16 cellular contexts compared by ENCODE assay signal in genomic region chr4:16168710-16169388, GRCh38.
"Had no signal": no experiment of that assay in that cellular context is flagged by ENCODE, and none has a peak within 500 bp of the region (broad histone marks: within the 10 kb centered on the region; RNA-seq: fewer than 3 reads in every experiment).

No MANE protein-coding gene starts in this region.

- H3K9me3 ChIP-seq: upper lobe of left lung had no signal

- H3K4me3 Mint-ChIP-seq: stimulated activated naive CD8-positive, alpha-beta T cell treated with anti-CD3 and anti-CD28 coated beads, Interleukin-15, Interleukin-2, amounts not matched to agents 100 ng/mL and 50 ng/mL, for 24 hours had no signal

- H3K27ac Mint-ChIP-seq: activated T-helper 2 cell treated with anti-CD3 and anti-CD28 coated beads, Interferon-gamma antibody, Interleukin-2, Interleukin-4, amounts not matched to agents 10 μg/mL and 5 μg/mL and 100 μg/mL, durations not matched to agents 14 hours and 24 hours and 36 hours; progenitor cell of endocrine pancreas; stimulated activated naive CD8-positive, alpha-beta T cell treated with anti-CD3 and anti-CD28 coated beads, Interleukin-15, Interleukin-2, amounts not matched to agents 100 ng/mL and 50 ng/mL, for 24 hours had no signal

- ATAC-seq: esophagus mucosa, SK-N-SH treated with all-trans-retinoic acid at 6 μM for 48 hours had no signal

- H3K27me3 Mint-ChIP-seq: progenitor cell of endocrine pancreas; stimulated activated naive CD8-positive, alpha-beta T cell treated with anti-CD3 and anti-CD28 coated beads, Interleukin-15, Interleukin-2, amounts not matched to agents 100 ng/mL and 50 ng/mL, for 24 hours had no signal

- H3K4me3 ChIP-seq: dorsolateral prefrontal cortex, hepatocyte, skin epidermis, upper lobe of left lung had no signal

- H3K27me3 ChIP-seq: dorsolateral prefrontal cortex, hepatocyte, upper lobe of left lung had no signal

- DNase-seq: activated CD4-positive, alpha-beta T cell treated with anti-CD3 and anti-CD28 coated beads for 4 hours; aorta; dorsolateral prefrontal cortex; kidney; SHP77; stimulated activated CD4-positive, alpha-beta T cell treated with anti-CD3 and anti-CD28 coated beads, Interleukin-4, amount 100 ng/mL, for 24 hours; T-helper 1 cell; upper lobe of left lung; WERI-Rb-1 had no signal

- H3K4me1 ChIP-seq: upper lobe of left lung had no signal

- H3K27ac ChIP-seq: dorsolateral prefrontal cortex, hepatocyte, skin epidermis, upper lobe of left lung, WERI-Rb-1 had no signal

- H3K9me3 Mint-ChIP-seq: activated T-helper 2 cell treated with anti-CD3 and anti-CD28 coated beads, Interferon-gamma antibody, Interleukin-2, Interleukin-4, amounts not matched to agents 10 μg/mL and 5 μg/mL and 100 μg/mL, durations not matched to agents 14 hours and 24 hours and 36 hours; stimulated activated naive CD8-positive, alpha-beta T cell treated with anti-CD3 and anti-CD28 coated beads, Interleukin-15, Interleukin-2, amounts not matched to agents 100 ng/mL and 50 ng/mL, for 24 hours had no signal
